In the genomic region with DNA sequence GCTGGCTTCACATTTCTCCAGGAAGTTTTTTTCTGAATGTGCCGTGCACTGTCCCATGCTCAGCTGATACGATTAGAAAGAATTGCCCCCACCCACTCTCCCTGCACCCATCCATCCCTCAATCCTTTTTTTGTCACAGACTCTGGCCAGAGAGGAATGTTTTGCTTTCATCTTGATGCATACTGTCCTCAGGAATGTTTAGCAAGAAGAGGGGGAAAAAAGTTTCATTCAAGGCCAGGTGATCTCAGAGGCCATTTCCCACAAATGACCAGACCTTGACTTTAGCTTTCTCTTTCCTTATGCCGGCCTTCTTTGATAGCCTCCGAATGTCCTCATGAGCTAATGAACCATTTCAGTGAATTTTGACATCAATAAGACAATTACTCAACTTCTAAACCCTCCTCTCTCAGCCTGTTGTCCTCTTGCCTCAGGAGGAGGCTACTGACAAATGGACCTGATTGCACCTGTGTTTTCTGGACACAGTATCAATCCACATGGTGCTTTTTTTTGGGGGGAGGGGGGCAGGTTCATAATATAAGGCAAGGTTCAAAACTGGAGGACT, we compare ENCODE assay signal across 12 cellular contexts.
DNase-seq lines count a peak whose midpoint lies in the region; ATAC-seq and TF ChIP-seq lines count a peak whose summit lies in the region.
"Had no signal": no experiment of that assay in that cellular context is flagged by ENCODE, and none has a peak within 500 bp of the region (broad histone marks: within the 10 kb centered on the region; RNA-seq: fewer than 3 reads in every experiment).

No MANE protein-coding gene starts in this region.

- peak overlapping the region; percentile 61 for H3K27ac Mint-ChIP-seq in MCF 10A (ENCODE audit: low read depth, unreplicated experiment)
- H3K27ac Mint-ChIP-seq: activated naive CD8-positive, alpha-beta T cell treated with anti-CD3 and anti-CD28 coated beads, Interleukin-2, amount 10 ng/mL, durations not matched to agents 7 days and 5 days had no signal

- DNase-seq in MCF 10A (ENCODE audit: unreplicated experiment) (peak; percentile 40), breast epithelium (ENCODE audit: low spot score in 2 of 2) (no peak), astrocyte of the cerebellum (ENCODE audit: low read depth) (peak; percentile 62), iris pigment epithelial cell (ENCODE audit: low read depth) (peak; percentile 96), middle frontal gyrus (ENCODE audit: extremely low spot score, low spot score) (no peak), HAP-1 (ENCODE audit: low spot score in 2 of 2) (no peak), RWPE1 (ENCODE audit: low spot score) (no peak)
- DNase-seq: activated CD4-positive, CD25-positive, alpha-beta regulatory T cell treated with anti-CD3 and anti-CD28 coated beads, Interleukin-2, amount 50 U/mL, for 72 hours; activated naive CD8-positive, alpha-beta T cell treated with anti-CD3 and anti-CD28 coated beads, Interleukin-2, amount 10 ng/mL, durations not matched to agents 7 days and 5 days; NCI-H1105 treated with DMSO at 0.1 percent for 48 hours; thyroid gland had no signal

- no peak for TF ChIP-seq CTCF in MCF 10A (IDR thresholded peaks at IDR 0.05; ENCODE audit: unreplicated experiment)
- TF ChIP-seq CTCF in breast epithelium (IDR thresholded peaks at IDR 0.05) = no peak
- TF ChIP-seq CTCF in astrocyte of the cerebellum (IDR thresholded peaks at IDR 0.05; ENCODE audit: low read depth, low read length, missing control alignments) = no peak
- TF ChIP-seq CTCF in RWPE1 (conservative IDR thresholded peaks at IDR 0.05; ENCODE audit: low read depth) = no peak

- H3K36me3 ChIP-seq in breast epithelium (no peaks in the 10 kb centered on the region), HAP-1 (replicated peaks) (no peaks in the 10 kb centered on the region)
- H3K36me3 ChIP-seq: thyroid gland had no signal

- H3K27ac ChIP-seq in breast epithelium (no peak overlapping the region), RWPE1 (no peak overlapping the region)
- H3K27ac ChIP-seq: thyroid gland had no signal

- no peaks in the 10 kb centered on the region for H3K4me1 ChIP-seq in breast epithelium
- no peaks in the 10 kb centered on the region for H3K4me1 ChIP-seq in HAP-1

- CTCF ChIA-PET in MCF 10A (lab: Yijun Ruan, JAX) = interaction anchor here (0.5 kb wide), 1 partner anchor 423 kb away, joined by 3 read pairs; no protein-coding TSS in a partner anchor
- CTCF ChIA-PET in RWPE1 (lab: Yijun Ruan, JAX) = no interaction called here

- POLR2A ChIA-PET in MCF 10A (lab: Yijun Ruan, JAX) (interaction anchor here (0.7 to 7.5 kb wide), 9 partner anchors 7 to 566 kb away, joined by 3 to 89 read pairs (median 4); a partner anchor contains a TSS), RWPE1 (lab: Yijun Ruan, JAX; ENCODE audit: low non-redundant PET) (interaction anchor here (1.7 kb wide), 1 partner anchor 104 kb away, joined by 3 read pairs; no protein-coding TSS in a partner anchor)

- no peaks in the 10 kb centered on the region for H3K9me3 ChIP-seq in breast epithelium
- H3K9me3 ChIP-seq in HAP-1 = no peaks in the 10 kb centered on the region
- H3K9me3 ChIP-seq: thyroid gland had no signal

- TF ChIP-seq POLR2A in breast epithelium (IDR thresholded peaks at IDR 0.05) = no peak

- H3K4me1 Mint-ChIP-seq in MCF 10A (ENCODE audit: insufficient read depth, unreplicated experiment) = peaks cover 36% of the 10 kb centered on the region

- ATAC-seq in GM19351 (IDR thresholded peaks at IDR 0.05; ENCODE audit: unreplicated experiment) = no peak

- no peak overlapping the region for H3K4me3 ChIP-seq in breast epithelium
- no peak overlapping the region for H3K4me3 ChIP-seq in astrocyte of the cerebellum (ENCODE audit: low read depth, low read length)
- H3K4me3 ChIP-seq in HAP-1 = no peak overlapping the region
- H3K4me3 ChIP-seq: thyroid gland had no signal

- H3K9me3 Mint-ChIP-seq in MCF 10A (ENCODE audit: unreplicated experiment) = no peaks in the 10 kb centered on the region

- intact Hi-C loops in MCF 10A (cut with micrococcal nuclease) = loop anchor here (5.0 kb wide), 1 partner anchor 38 kb away; no protein-coding TSS in a partner anchor
- intact Hi-C loops in breast epithelium (cut with DNase I; ENCODE audit: low total_unique reads) = no loop called here

- in situ Hi-C loops in astrocyte of the cerebellum (cut with HindIII; ENCODE audit: low sequenced_read_pairs) = no loop called here
- in situ Hi-C loops in HAP-1 (cut with MboI; ENCODE audit: low sequenced_read_pairs) = no loop called here

- H3K36me3 Mint-ChIP-seq in MCF 10A (ENCODE audit: insufficient read depth, unreplicated experiment) = no peaks in the 10 kb centered on the region
- H3K36me3 Mint-ChIP-seq: activated naive CD8-positive, alpha-beta T cell treated with anti-CD3 and anti-CD28 coated beads, Interleukin-2, amount 10 ng/mL, durations not matched to agents 7 days and 5 days had no signal

- H3K27me3 Mint-ChIP-seq in MCF 10A (ENCODE audit: insufficient read depth, unreplicated experiment) = no peaks in the 10 kb centered on the region
- H3K27me3 Mint-ChIP-seq: activated naive CD8-positive, alpha-beta T cell treated with anti-CD3 and anti-CD28 coated beads, Interleukin-2, amount 10 ng/mL, durations not matched to agents 7 days and 5 days had no signal

- H3K27me3 ChIP-seq in breast epithelium (no peaks in the 10 kb centered on the region), HAP-1 (ENCODE audit: low read depth) (no peaks in the 10 kb centered on the region)
- H3K27me3 ChIP-seq: thyroid gland had no signal

- H3K4me3 Mint-ChIP-seq in MCF 10A (ENCODE audit: unreplicated experiment) = no peak overlapping the region
- H3K4me3 Mint-ChIP-seq: activated naive CD8-positive, alpha-beta T cell treated with anti-CD3 and anti-CD28 coated beads, Interleukin-2, amount 10 ng/mL, durations not matched to agents 7 days and 5 days had no signal

- BruUV-seq in MCF 10A (replicated peaks; lab: Mats Ljungman, UMichigan) = no TSS peak

Comparison
In these comparisons a context has a peak if more than half of its experiments do, and no peak if none do; other contexts are left out.
1. DNase-seq: peak in MCF 10A (single experiment), astrocyte of the cerebellum (single experiment) and iris pigment epithelial cell (single experiment); none in breast epithelium (0 of 2), middle frontal gyrus (single experiment), HAP-1 (0 of 2) and RWPE1 (single experiment).